ENCODE assay signal across 38 cellular contexts in genomic region chr5:161685461-161685860, GRCh38. TPM values are rescaled to one million over a fixed set of nuclear protein-coding genes. Genes with fewer than 3 reads are reported as not detected.
"Had no signal": no experiment of that assay in that cellular context is flagged by ENCODE, and none has a peak within 500 bp of the region (broad histone marks: within the 10 kb centered on the region; RNA-seq: fewer than 3 reads in every experiment).

TSS of gene GABRA6 (plus strand) at chr5:161685721. CDS start at chr5:161685990, 269 bp downstream.

- H3K4me1 Mint-ChIP-seq: activated B cell treated with CpG ODN at 0.5 μM for 24 hours; activated CD8-positive, alpha-beta memory T cell treated with anti-CD3 and anti-CD28 coated beads, Interleukin-2, amount 10 ng/mL, durations not matched to agents 7 days and 5 days; activated naive CD4-positive, alpha-beta T cell treated with anti-CD3 and anti-CD28 coated beads, Interleukin-2, amount 10 ng/mL, durations not matched to agents 7 days and 5 days; activated naive CD8-positive, alpha-beta T cell treated with anti-CD3 and anti-CD28 coated beads, Interleukin-2, amount 10 ng/mL, durations not matched to agents 7 days and 5 days; brain; T-helper 17 cell had no signal

- H3K27ac ChIP-seq: ascending aorta, breast epithelium, cardiac muscle cell, esophagus muscularis mucosa, foreskin keratinocyte, gastrocnemius medialis, heart left ventricle, WERI-Rb-1 had no signal

- H3K27ac Mint-ChIP-seq: activated B cell treated with CpG ODN at 0.5 μM for 24 hours; activated CD8-positive, alpha-beta memory T cell treated with anti-CD3 and anti-CD28 coated beads, Interleukin-2, amount 10 ng/mL, durations not matched to agents 7 days and 5 days; activated CD8-positive, alpha-beta T cell treated with anti-CD3 and anti-CD28 coated beads for 36 hours; activated naive CD4-positive, alpha-beta T cell treated with anti-CD3 and anti-CD28 coated beads, Interleukin-2, amount 10 ng/mL, durations not matched to agents 7 days and 5 days; activated naive CD4-positive, alpha-beta T cell treated with anti-CD3 and anti-CD28 coated beads, Interleukin-2, amount 50 U/mL, for 72 hours; activated naive CD8-positive, alpha-beta T cell treated with anti-CD3 and anti-CD28 coated beads, Interleukin-2, amount 10 ng/mL, durations not matched to agents 7 days and 5 days; activated T-cell treated with anti-CD3 and anti-CD28 coated beads, Interleukin-2, amount 50 U/mL, for 24 hours; activated T-cell treated with anti-CD3 and anti-CD28 coated beads, Interleukin-2, amount 50 U/mL, for 72 hours; brain; effector memory CD8-positive, alpha-beta T cell; T-helper 17 cell; T-helper 2 cell treated with Interferon-gamma antibody and Interleukin-4, amounts not matched to agents 5 μg/mL and 100 μg/mL, for 36 hours had no signal

- H3K36me3 ChIP-seq: ascending aorta, breast epithelium, cardiac muscle cell, esophagus muscularis mucosa, gastrocnemius medialis, heart left ventricle, WERI-Rb-1 had no signal

- H3K4me3 ChIP-seq: ascending aorta, breast epithelium, cardiac muscle cell, esophagus muscularis mucosa, gastrocnemius medialis, heart left ventricle had no signal

- H3K27me3 Mint-ChIP-seq: activated B cell treated with CpG ODN at 0.5 μM for 24 hours; activated CD8-positive, alpha-beta memory T cell treated with anti-CD3 and anti-CD28 coated beads, Interleukin-2, amount 10 ng/mL, durations not matched to agents 7 days and 5 days; activated CD8-positive, alpha-beta T cell treated with anti-CD3 and anti-CD28 coated beads for 36 hours; activated naive CD4-positive, alpha-beta T cell treated with anti-CD3 and anti-CD28 coated beads, Interleukin-2, amount 10 ng/mL, durations not matched to agents 7 days and 5 days; activated naive CD8-positive, alpha-beta T cell treated with anti-CD3 and anti-CD28 coated beads, Interleukin-2, amount 10 ng/mL, durations not matched to agents 7 days and 5 days; activated T-cell treated with anti-CD3 and anti-CD28 coated beads, Interleukin-2, amount 50 U/mL, for 24 hours; brain; effector memory CD8-positive, alpha-beta T cell; T-helper 17 cell had no signal

- DNase-seq: activated B cell treated with CpG ODN at 0.5 μM for 24 hours; activated CD4-positive, alpha-beta T cell treated with anti-CD3 and anti-CD28 coated beads for 48 hours; activated CD4-positive, alpha-beta T cell treated with anti-CD3 and anti-CD28 coated beads, Interleukin-2, amount 50 U/mL, for 1 hour; activated CD4-positive, alpha-beta T cell treated with anti-CD3 and anti-CD28 coated beads, Interleukin-2, amount 50 U/mL, for 48 hours; activated CD8-positive, alpha-beta memory T cell treated with anti-CD3 and anti-CD28 coated beads, Interleukin-2, amount 10 ng/mL, durations not matched to agents 7 days and 5 days; activated CD8-positive, alpha-beta memory T cell treated with anti-CD3 and anti-CD28 coated beads, Interleukin-2, amount 50 U/mL, for 48 hours; activated CD8-positive, alpha-beta T cell treated with anti-CD3 and anti-CD28 coated beads for 36 hours; activated gamma-delta T cell; activated naive CD4-positive, alpha-beta T cell; activated naive CD4-positive, alpha-beta T cell treated with anti-CD3 and anti-CD28 coated beads, Interleukin-2, amount 10 ng/mL, durations not matched to agents 7 days and 5 days; activated naive CD8-positive, alpha-beta T cell treated with anti-CD3 and anti-CD28 coated beads, Interleukin-2, amount 10 ng/mL, durations not matched to agents 7 days and 5 days; activated T-cell treated with anti-CD3 and anti-CD28 coated beads for 4 hours; activated T-cell treated with anti-CD3 and anti-CD28 coated beads, Interleukin-2, amount 50 U/mL, for 24 hours; activated T-cell treated with anti-CD3 and anti-CD28 coated beads, Interleukin-2, amount 50 U/mL, for 72 hours; central memory CD4-positive, alpha-beta T cell; cortex of kidney; dermis blood vessel endothelial cell; effector CD4-positive, alpha-beta T cell; effector memory CD8-positive, alpha-beta T cell; erythroblast; foreskin keratinocyte; gastrocnemius medialis; glutamatergic neuron; heart left ventricle; T-helper 1 cell; T-helper 17 cell; T1000; WERI-Rb-1 had no signal

- H3K4me1 ChIP-seq: ascending aorta, breast epithelium, esophagus muscularis mucosa, foreskin keratinocyte, gastrocnemius medialis, heart left ventricle had no signal

- ATAC-seq: activated CD4-positive, CD25-positive, alpha-beta regulatory T cell treated with anti-CD3 and anti-CD28 coated beads, Interleukin-2, amount 50 U/mL, for 24 hours; activated CD8-positive, alpha-beta memory T cell treated with anti-CD3 and anti-CD28 coated beads, Interleukin-2, amount 10 ng/mL, durations not matched to agents 7 days and 5 days; activated CD8-positive, alpha-beta T cell treated with anti-CD3 and anti-CD28 coated beads for 36 hours; activated naive CD4-positive, alpha-beta T cell treated with anti-CD3 and anti-CD28 coated beads, Interleukin-2, amount 50 U/mL, for 72 hours; activated T-cell treated with anti-CD3 and anti-CD28 coated beads, Interleukin-2, amount 50 U/mL, for 72 hours; effector memory CD8-positive, alpha-beta T cell; foreskin keratinocyte; gastrocnemius medialis; heart left ventricle; T-helper 17 cell had no signal

- H3K36me3 Mint-ChIP-seq: activated CD8-positive, alpha-beta memory T cell treated with anti-CD3 and anti-CD28 coated beads, Interleukin-2, amount 10 ng/mL, durations not matched to agents 7 days and 5 days; activated naive CD4-positive, alpha-beta T cell treated with anti-CD3 and anti-CD28 coated beads, Interleukin-2, amount 10 ng/mL, durations not matched to agents 7 days and 5 days; activated naive CD4-positive, alpha-beta T cell treated with anti-CD3 and anti-CD28 coated beads, Interleukin-2, amount 50 U/mL, for 72 hours; activated naive CD8-positive, alpha-beta T cell treated with anti-CD3 and anti-CD28 coated beads, Interleukin-2, amount 10 ng/mL, durations not matched to agents 7 days and 5 days; brain had no signal

- H3K27me3 ChIP-seq: ascending aorta, breast epithelium, cardiac muscle cell, esophagus muscularis mucosa, foreskin keratinocyte, gastrocnemius medialis, heart left ventricle had no signal

- H3K9me3 Mint-ChIP-seq: brain; T-helper 2 cell treated with Interferon-gamma antibody and Interleukin-4, amounts not matched to agents 5 μg/mL and 100 μg/mL, for 36 hours had no signal

- H3K9me3 ChIP-seq: ascending aorta, breast epithelium, esophagus muscularis mucosa, gastrocnemius medialis had no signal

- H3K4me3 Mint-ChIP-seq: activated B cell treated with CpG ODN at 0.5 μM for 24 hours; activated CD8-positive, alpha-beta memory T cell treated with anti-CD3 and anti-CD28 coated beads, Interleukin-2, amount 10 ng/mL, durations not matched to agents 7 days and 5 days; activated CD8-positive, alpha-beta T cell treated with anti-CD3 and anti-CD28 coated beads for 36 hours; activated naive CD4-positive, alpha-beta T cell treated with anti-CD3 and anti-CD28 coated beads, Interleukin-2, amount 10 ng/mL, durations not matched to agents 7 days and 5 days; activated naive CD8-positive, alpha-beta T cell treated with anti-CD3 and anti-CD28 coated beads, Interleukin-2, amount 10 ng/mL, durations not matched to agents 7 days and 5 days; activated T-cell treated with anti-CD3 and anti-CD28 coated beads, Interleukin-2, amount 50 U/mL, for 24 hours; activated T-cell treated with anti-CD3 and anti-CD28 coated beads, Interleukin-2, amount 50 U/mL, for 72 hours; brain; effector memory CD8-positive, alpha-beta T cell; T-helper 17 cell; T-helper 2 cell treated with Interferon-gamma antibody and Interleukin-4, amounts not matched to agents 5 μg/mL and 100 μg/mL, for 36 hours had no signal

RNA-seq across cellular contexts. Expression of gene GABRA6, which starts in this region (rescaled TPM):
- total RNA-seq: activated B cell treated with CpG ODN at 0.5 μM for 24 hours; activated CD8-positive, alpha-beta memory T cell treated with anti-CD3 and anti-CD28 coated beads for 36 hours; activated CD8-positive, alpha-beta memory T cell treated with anti-CD3 and anti-CD28 coated beads, Interleukin-2, amount 10 ng/mL, durations not matched to agents 7 days and 5 days; activated CD8-positive, alpha-beta T cell treated with anti-CD3 and anti-CD28 coated beads for 36 hours; activated naive CD4-positive, alpha-beta T cell treated with anti-CD3 and anti-CD28 coated beads, Interleukin-2, amount 50 U/mL, for 72 hours; activated naive CD8-positive, alpha-beta T cell treated with anti-CD3 and anti-CD28 coated beads, Interleukin-2, amount 10 ng/mL, durations not matched to agents 7 days and 5 days; activated T-cell treated with anti-CD3 and anti-CD28 coated beads, Interleukin-2, amount 50 U/mL, for 72 hours; ascending aorta; breast epithelium; cardiac muscle cell; chondrocyte; dermis blood vessel endothelial cell; esophagus muscularis mucosa; foreskin keratinocyte; gastrocnemius medialis; heart left ventricle; T-helper 17 cell had no signal
